In genomic region chr3:45499529-45499928, GRCh38 we compare ENCODE assay signal across 8 cellular contexts.
DNase-seq lines count a peak whose midpoint lies in the region; ATAC-seq and TF ChIP-seq lines count a peak whose summit lies in the region.

No MANE protein-coding gene starts in this region.

- DNase-seq in SIG-M5 treated with dmso at 0.1 percent for 504 hours (lab: John Stamatoyannopoulos, UW; ENCODE audit: unreplicated experiment) (peak; percentile 35), SIG-M5 (lab: John Stamatoyannopoulos, UW) (no peak), RKO (ENCODE audit: low spot score) (peak; percentile 65), fibroblast of the conjunctiva (ENCODE audit: low read depth) (peak; percentile 45), type B pancreatic cell (ENCODE audit: extremely low spot score, unreplicated experiment) (no peak), NCI-H524 treated with DMSO at 0.1 percent for 48 hours (lab: John Stamatoyannopoulos, UW) (no peak)
- no peak for DNase-seq in activated CD4-positive, CD25-positive, alpha-beta regulatory T cell treated with anti-CD3 and anti-CD28 coated beads, Interleukin-2, amount 50 U/mL, for 72 hours

- no peaks in the 10 kb centered on the region for H3K9me3 Mint-ChIP-seq in type B pancreatic cell

- peak; percentile 69 for TF ChIP-seq CTCF in type B pancreatic cell (conservative IDR thresholded peaks at IDR 0.05)

- no peaks in the 10 kb centered on the region for H3K27me3 Mint-ChIP-seq in type B pancreatic cell

- peaks cover 28% of the 10 kb centered on the region for H3K36me3 Mint-ChIP-seq in type B pancreatic cell

- no peak overlapping the region for H3K27ac Mint-ChIP-seq in type B pancreatic cell

- H3K4me1 Mint-ChIP-seq in type B pancreatic cell (ENCODE audit: unreplicated experiment): no peaks in the 10 kb centered on the region

- no peak for ATAC-seq in HG03565 (IDR thresholded peaks at IDR 0.05; ENCODE audit: unreplicated experiment)

- no peak overlapping the region for H3K4me3 Mint-ChIP-seq in type B pancreatic cell

Comparison
In these comparisons a context has a peak if more than half of its experiments do, and no peak if none do; other contexts are left out.
1. DNase-seq: peak in SIG-M5 treated with dmso at 0.1 percent for 504 hours (single experiment), RKO (single experiment) and fibroblast of the conjunctiva (single experiment); none in SIG-M5 (single experiment), type B pancreatic cell (single experiment), NCI-H524 treated with DMSO at 0.1 percent for 48 hours (single experiment) and activated CD4-positive, CD25-positive, alpha-beta regulatory T cell treated with anti-CD3 and anti-CD28 coated beads, Interleukin-2, amount 50 U/mL, for 72 hours (single experiment).